15 cellular contexts compared by ENCODE assay signal in genomic region chr6:167788531-167788903, GRCh38.
"Had no signal": no experiment of that assay in that cellular context is flagged by ENCODE, and none has a peak within 500 bp of the region (broad histone marks: within the 10 kb centered on the region; RNA-seq: fewer than 3 reads in every experiment).

No MANE protein-coding gene starts in this region.

- H3K36me3 Mint-ChIP-seq: activated naive CD4-positive, alpha-beta T cell treated with anti-CD3 and anti-CD28 coated beads, Interleukin-2, amount 50 U/mL, for 24 hours; natural killer cell treated with Interleukin-12 subunit alpha and Interleukin-12 subunit beta and Interleukin-15 and Interleukin-18, amount 100 ng/mL, for 72 hours had no signal

- H3K9me3 ChIP-seq: body of pancreas, esophagus squamous epithelium, gastrocnemius medialis, spleen, thoracic aorta, upper lobe of left lung had no signal

- H3K4me1 ChIP-seq: esophagus squamous epithelium, gastrocnemius medialis had no signal

- H3K36me3 ChIP-seq: esophagus squamous epithelium, gastrocnemius medialis, spleen, thoracic aorta, upper lobe of left lung had no signal

- H3K27ac ChIP-seq: body of pancreas, esophagus squamous epithelium, gastrocnemius medialis, spleen, thoracic aorta, upper lobe of left lung had no signal

- H3K27me3 ChIP-seq: body of pancreas, gastrocnemius medialis, spleen, upper lobe of left lung had no signal

- H3K9me3 Mint-ChIP-seq: activated naive CD4-positive, alpha-beta T cell treated with anti-CD3 and anti-CD28 coated beads, Interleukin-2, amount 50 U/mL, for 24 hours; natural killer cell treated with Interleukin-12 subunit alpha and Interleukin-12 subunit beta and Interleukin-15 and Interleukin-18, amount 100 ng/mL, for 72 hours had no signal

- H3K4me1 Mint-ChIP-seq: activated naive CD4-positive, alpha-beta T cell treated with anti-CD3 and anti-CD28 coated beads, Interleukin-2, amount 50 U/mL, for 24 hours had no signal

- DNase-seq: activated gamma-delta T cell treated with Interleukin-2 at 50 U/mL for 16 hours; activated T-cell treated with anti-CD3 and anti-CD28 coated beads, Interleukin-2, amount 50 U/mL, for 1 hour; body of pancreas; esophagus squamous epithelium; gastrocnemius medialis; left ventricle myocardium superior; occipital lobe; stimulated activated CD4-positive, alpha-beta T cell treated with anti-CD3 and anti-CD28 coated beads, Interleukin-4, amount 100 ng/mL, for 1 hour; stimulated activated naive CD4-positive, alpha-beta T cell; T-helper 9 cell; upper lobe of left lung had no signal

- H3K27ac Mint-ChIP-seq: activated naive CD4-positive, alpha-beta T cell treated with anti-CD3 and anti-CD28 coated beads, Interleukin-2, amount 50 U/mL, for 24 hours; natural killer cell treated with Interleukin-12 subunit alpha and Interleukin-12 subunit beta and Interleukin-15 and Interleukin-18, amount 100 ng/mL, for 72 hours had no signal

- H3K4me3 Mint-ChIP-seq: activated naive CD4-positive, alpha-beta T cell treated with anti-CD3 and anti-CD28 coated beads, Interleukin-2, amount 50 U/mL, for 24 hours; natural killer cell treated with Interleukin-12 subunit alpha and Interleukin-12 subunit beta and Interleukin-15 and Interleukin-18, amount 100 ng/mL, for 72 hours had no signal

- H3K4me3 ChIP-seq: body of pancreas, esophagus squamous epithelium, gastrocnemius medialis, spleen, thoracic aorta, upper lobe of left lung had no signal
